8 cellular contexts compared by ENCODE assay signal in the genomic region with DNA sequence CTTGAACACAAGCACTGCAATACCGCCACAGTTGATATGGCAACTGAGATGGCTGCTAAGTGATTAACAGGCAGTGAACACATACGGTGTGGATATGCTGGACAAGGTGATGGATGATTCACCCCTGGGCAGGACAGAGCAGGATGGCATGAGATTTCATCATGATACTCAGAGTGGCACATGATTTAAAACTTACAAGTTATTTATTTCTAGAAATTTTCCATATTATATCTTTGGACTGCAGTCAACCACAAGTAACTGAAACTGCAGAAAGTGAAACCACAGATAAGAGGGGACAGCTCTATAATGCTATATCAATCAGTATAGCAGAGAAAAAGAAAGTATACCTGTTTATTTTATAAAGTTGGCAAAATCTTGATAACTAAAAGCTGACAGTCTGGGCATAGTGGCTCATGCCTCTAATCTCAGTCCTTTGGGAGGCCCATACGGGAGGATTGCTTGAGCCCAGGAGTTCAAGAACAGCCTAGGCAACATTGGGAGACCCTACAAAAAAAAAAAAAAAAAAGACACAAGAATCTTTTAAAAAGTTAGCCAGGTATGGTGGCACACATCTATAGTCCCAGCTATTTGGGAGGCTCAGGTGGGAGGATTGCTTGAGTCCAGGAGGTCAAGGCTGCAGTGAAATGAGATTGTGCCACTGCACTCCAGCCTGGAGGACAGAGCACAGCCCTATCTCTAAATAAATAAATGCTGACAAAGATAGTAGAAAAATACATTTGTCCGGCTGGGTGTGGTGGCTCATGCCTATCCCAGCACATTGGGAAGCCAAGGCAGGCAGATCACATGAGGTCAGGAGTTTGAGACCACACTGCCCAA. TPM values are rescaled to one million over a fixed set of nuclear protein-coding genes. Genes with fewer than 3 reads are reported as not detected.
A peak's percentile ranks its signal among the peaks of the same experiment; 100 is the strongest.
DNase-seq lines count a peak whose midpoint lies in the region; ATAC-seq and TF ChIP-seq lines count a peak whose summit lies in the region.

No MANE protein-coding gene starts in this region.

- H3K4me3 ChIP-seq in AG04449 (ENCODE audit: low read depth, low read length) (no peak overlapping the region), RWPE2 (ENCODE audit: severe bottlenecking) (no peak overlapping the region), fibroblast of mammary gland (ENCODE audit: control insufficient read depth, low read depth, low read length) (no peak overlapping the region), testis (no peak overlapping the region)

- intact Hi-C loops in testis (cut with DNase I; ENCODE audit: low total_unique reads): no loop called here

- no peaks in the 10 kb centered on the region for H3K27me3 ChIP-seq in RWPE2 (ENCODE audit: insufficient read depth, poor library complexity, severe bottlenecking)
- H3K27me3 ChIP-seq in testis: no peaks in the 10 kb centered on the region

- 45 to 54% methylated on average over 4 of the region's 4 CpGs for WGBS in testis, 2 donors

- no peak for TF ChIP-seq POLR2A in testis (IDR thresholded peaks at IDR 0.05)

- ATAC-seq in GM21423 (IDR thresholded peaks at IDR 0.05; ENCODE audit: unreplicated experiment) (peak; percentile 65), RWPE2 (ENCODE audit: low read depth) (peak; percentile 98), GM21381 (IDR thresholded peaks at IDR 0.05; ENCODE audit: unreplicated experiment) (no peak), GM21529 (IDR thresholded peaks at IDR 0.05; ENCODE audit: unreplicated experiment) (no peak)

- DNase-seq in AG04449 (ENCODE audit: low read depth, low spot score) (peak; percentile 26), RWPE2 (ENCODE audit: low spot score) (peak; percentile 77), fibroblast of mammary gland (ENCODE audit: low read depth) (peak; percentile 74), NCI-H128 (lab: John Stamatoyannopoulos, UW; ENCODE audit: unreplicated experiment) (no peak), testis (no peak)

- TF ChIP-seq CTCF in AG04449 (IDR thresholded peaks at IDR 0.05; ENCODE audit: insufficient read depth, low read length, missing control alignments): no peak
- TF ChIP-seq CTCF in RWPE2 (IDR thresholded peaks at IDR 0.05; ENCODE audit: poor library complexity, severe bottlenecking): no peak
- no peak for TF ChIP-seq CTCF in fibroblast of mammary gland (conservative IDR thresholded peaks at IDR 0.05; ENCODE audit: control insufficient read depth, insufficient read depth, low read depth, low read length)
- no peak for TF ChIP-seq CTCF in testis (IDR thresholded peaks at IDR 0.05)

- H3K27ac ChIP-seq in RWPE2 (ENCODE audit: poor library complexity, severe bottlenecking) (peak overlapping the region; percentile 84), testis (no peak overlapping the region)

- no peaks in the 10 kb centered on the region; the same call in 1 of the 2 replicates for H3K36me3 ChIP-seq in RWPE2 (ENCODE audit: low read depth)
- H3K36me3 ChIP-seq in testis (ENCODE audit: low read depth, missing control alignments): no peaks in the 10 kb centered on the region

- H3K9me3 ChIP-seq in RWPE2 (ENCODE audit: severe bottlenecking) (no peaks in the 10 kb centered on the region), testis (no peaks in the 10 kb centered on the region)

- CTCF ChIA-PET in AG04449 (lab: Yijun Ruan, JAX): interaction anchor here (0.7 to 1.5 kb wide), 4 partner anchors 9 to 169 kb away, joined by 3 to 5 read pairs (median 4); no protein-coding TSS in a partner anchor

- POLR2A ChIA-PET in AG04449 (lab: Yijun Ruan, JAX): interaction anchor here (1.1 kb wide), 1 partner anchor 164 kb away, joined by 3 read pairs; no protein-coding TSS in a partner anchor

- H3K4me1 ChIP-seq in RWPE2 (ENCODE audit: insufficient read depth, poor library complexity, severe bottlenecking): peaks cover 37% of the 10 kb centered on the region
- no peaks in the 10 kb centered on the region for H3K4me1 ChIP-seq in testis

RNA-seq across cellular contexts. Expression of a gene that starts 48.1 kb away (rescaled TPM):
- 10 to 100 TPM; 40.9 to 51.8 TPM for total RNA-seq in testis
- polyA plus RNA-seq in testis (ENCODE audit: insufficient read depth, low read depth, low replicate concordance): 33.1 TPM

Comparison
In these comparisons a context has a peak if more than half of its experiments do, and no peak if none do; other contexts are left out.
1. DNase-seq: peak in AG04449 (single experiment), RWPE2 (single experiment) and fibroblast of mammary gland (single experiment); none in NCI-H128 (single experiment) and testis (single experiment).
2. ATAC-seq: peak in GM21423 (single experiment) and RWPE2 (single experiment); none in GM21381 (single experiment) and GM21529 (single experiment).